In genomic region chr20:40992349-40993113, GRCh38 we compare ENCODE assay signal across 22 cellular contexts. TPM values are rescaled to one million over a fixed set of nuclear protein-coding genes. Genes with fewer than 3 reads are reported as not detected.
DNase-seq lines count a peak whose midpoint lies in the region; ATAC-seq, FAIRE-seq and TF ChIP-seq lines count a peak whose summit lies in the region.
"Had no signal": no experiment of that assay in that cellular context is flagged by ENCODE, and none has a peak within 500 bp of the region (broad histone marks: within the 10 kb centered on the region; RNA-seq: fewer than 3 reads in every experiment).

No MANE protein-coding gene starts in this region.

- BruUV-seq in K562 (replicated peaks; lab: Mats Ljungman, UMichigan): no TSS peak

- H3K36me3 ChIP-seq in OCI-LY1 (ENCODE audit: insufficient read depth, low read length): no peaks in the 10 kb centered on the region
- H3K36me3 ChIP-seq in K562 (ENCODE audit: control insufficient read depth, insufficient read depth, low read length): no peaks in the 10 kb centered on the region
- H3K36me3 ChIP-seq: Peyer's patch had no signal

- H3K27me3 ChIP-seq in OCI-LY1 (ENCODE audit: insufficient read depth, low read length) (no peaks in the 10 kb centered on the region), K562 (ENCODE audit: control insufficient read depth in 2 of 2, insufficient read depth in 2 of 2, low read length in 2 of 2) (no peaks in the 10 kb centered on the region)
- H3K27me3 ChIP-seq: Peyer's patch had no signal

- POLR2A ChIA-PET in K562 (lab: Yijun Ruan, JAX): interaction anchor here (0.6 to 2.4 kb wide), 7 partner anchors 17 to 320 kb away, joined by 3 to 9 read pairs (median 4); partner anchors contain the start of gene PLCG1

- no peaks in the 10 kb centered on the region for H3K27me3 Mint-ChIP-seq in activated CD8-positive, alpha-beta memory T cell treated with anti-CD3 and anti-CD28 coated beads, Interleukin-2, amount 10 ng/mL, durations not matched to agents 7 days and 5 days

- no peaks in the 10 kb centered on the region for H3K9me3 ChIP-seq in OCI-LY1 (ENCODE audit: low read length)
- H3K9me3 ChIP-seq in K562 (replicated peaks; ENCODE audit: control insufficient read depth, insufficient read depth, low read depth, low read length): no peaks in the 10 kb centered on the region
- H3K9me3 ChIP-seq: Peyer's patch had no signal

- TF ChIP-seq EP300 in K562 (IDR thresholded peaks at IDR 0.05; ENCODE audit: low read length): no peak

- intact Hi-C loops in K562 (cut with micrococcal nuclease): no loop called here

- H3K4me1 ChIP-seq in OCI-LY1 (ENCODE audit: insufficient read depth, low read length, severe bottlenecking) (peaks cover 78% of the 10 kb centered on the region), K562 (replicated peaks in 1 of 2; ENCODE audit: control insufficient read depth in 2 of 2, insufficient read depth in 2 of 2, low read length in 2 of 2) (peaks cover 13 to 15% of the 10 kb centered on the region in 2 experiments)

- H3K9me2 ChIP-seq in OCI-LY1 (ENCODE audit: low read depth, low read length): no peaks in the 10 kb centered on the region

- peak overlapping the region; percentile 59 for H3K4me2 ChIP-seq in OCI-LY1 (ENCODE audit: low read length)
- no peak overlapping the region for H3K4me2 ChIP-seq in K562 (ENCODE audit: insufficient read depth, low read length)

- no peaks in the 10 kb centered on the region for H3K9me3 Mint-ChIP-seq in activated CD8-positive, alpha-beta memory T cell treated with anti-CD3 and anti-CD28 coated beads, Interleukin-2, amount 10 ng/mL, durations not matched to agents 7 days and 5 days (ENCODE audit: low read depth)

- 72% methylated on average over 2 of the region's 2 CpGs for WGBS in K562 (ENCODE audit: insufficient coverage, low coverage, missing lambda C conversion rate)

- H3K4me1 Mint-ChIP-seq in activated CD8-positive, alpha-beta memory T cell treated with anti-CD3 and anti-CD28 coated beads, Interleukin-2, amount 10 ng/mL, durations not matched to agents 7 days and 5 days: peaks cover 35% of the 10 kb centered on the region

- H3F3A ChIP-seq in OCI-LY1 (ENCODE audit: insufficient read depth, low read length): no peaks in the 10 kb centered on the region

- H2AFZ ChIP-seq in OCI-LY1 (ENCODE audit: low read length) (no peak overlapping the region), K562 (ENCODE audit: low read depth, low read length) (peak overlapping the region; percentile 86; the same call in 1 of the 2 replicates)

- peak overlapping the region; percentile 40 for H3K27ac Mint-ChIP-seq in activated CD8-positive, alpha-beta memory T cell treated with anti-CD3 and anti-CD28 coated beads, Interleukin-2, amount 10 ng/mL, durations not matched to agents 7 days and 5 days

- no peak for TF ChIP-seq POLR2A in K562 (conservative IDR thresholded peaks at IDR 0.05)

- no peak overlapping the region for H3K4me3 Mint-ChIP-seq in activated CD8-positive, alpha-beta memory T cell treated with anti-CD3 and anti-CD28 coated beads, Interleukin-2, amount 10 ng/mL, durations not matched to agents 7 days and 5 days
- H3K4me3 Mint-ChIP-seq: T-helper 17 cell had no signal

- H3K4me3 ChIP-seq in OCI-LY1 (ENCODE audit: low read depth, low read length, poor library complexity, severe bottlenecking): peak overlapping the region; percentile 44
- no peak overlapping the region for H3K4me3 ChIP-seq in K562
- H3K4me3 ChIP-seq: Peyer's patch had no signal

- CTCF ChIA-PET in activated CD8-positive, alpha-beta memory T cell treated with anti-CD3 and anti-CD28 coated beads, Interleukin-2, amount 10 ng/mL, durations not matched to agents 7 days and 5 days (lab: Charles Lee): interaction anchor here (0.9 to 10.3 kb wide), 14 partner anchors 10 to 181 kb away, joined by 3 to 195 read pairs (median 18); no protein-coding TSS in a partner anchor
- CTCF ChIA-PET in K562 (lab: Yijun Ruan, JAX; ENCODE audit: low intra/inter-chr PET ratio): no interaction called here

- no peak for ATAC-seq in activated CD8-positive, alpha-beta memory T cell treated with anti-CD3 and anti-CD28 coated beads, Interleukin-2, amount 10 ng/mL, durations not matched to agents 7 days and 5 days
- ATAC-seq in K562 (no peak), HG02852 (IDR thresholded peaks at IDR 0.05; ENCODE audit: unreplicated experiment) (no peak)
- ATAC-seq: HepG2, SK-N-SH treated with all-trans-retinoic acid at 6 μM for 48 hours had no signal

- H3K27ac ChIP-seq in OCI-LY1 (ENCODE audit: low read depth, low read length, poor library complexity, severe bottlenecking) (peak overlapping the region; percentile 96), K562 (ENCODE audit: extremely low read depth, low read depth, low read length) (no peak overlapping the region)
- H3K27ac ChIP-seq: C4-2B had no signal

- H4K20me1 ChIP-seq in OCI-LY1 (ENCODE audit: insufficient read depth, low read length): no peaks in the 10 kb centered on the region
- no peaks in the 10 kb centered on the region for H4K20me1 ChIP-seq in K562 (replicated peaks; ENCODE audit: control insufficient read depth, insufficient read depth, low read length)

- H3K36me3 Mint-ChIP-seq in activated CD8-positive, alpha-beta memory T cell treated with anti-CD3 and anti-CD28 coated beads, Interleukin-2, amount 10 ng/mL, durations not matched to agents 7 days and 5 days: no peaks in the 10 kb centered on the region

- H3K9ac ChIP-seq in OCI-LY1 (ENCODE audit: low read length) (peak overlapping the region; percentile 71), K562 (ENCODE audit: insufficient read depth in 1 of 2, low read depth in 2 of 2, low read length in 2 of 2) (no peak overlapping the region)

- no peak for DNase-seq in activated CD8-positive, alpha-beta memory T cell treated with anti-CD3 and anti-CD28 coated beads, Interleukin-2, amount 10 ng/mL, durations not matched to agents 7 days and 5 days
- no peak for DNase-seq in activated CD8-positive, alpha-beta memory T cell treated with anti-CD3 and anti-CD28 coated beads, Interleukin-2, amount 50 U/mL, for 4 hours
- DNase-seq in K562 (ENCODE audit: extremely low read depth in 1 of 4, low spot score in 3 of 4) (no peak), NCI-H2029 treated with DMSO at 0.1 percent for 48 hours (lab: John Stamatoyannopoulos, UW) (no peak), NCI-H446 treated with DMSO at 0.1 percent for 48 hours (lab: John Stamatoyannopoulos, UW) (no peak)
- DNase-seq in effector CD4-positive, alpha-beta T cell: no peak
- DNase-seq: 8988T, DMS 273 treated with DMSO at 0.1 percent for 48 hours, Kasumi-1, MM.1S, NCI-H1105 treated with DMSO at 0.1 percent for 48 hours, NCI-H1694 treated with DMSO at 0.1 percent for 48 hours, NCI-H82, Peyer's patch, SHP77, T-helper 17 cell had no signal

- TF ChIP-seq RAD21 in K562 (CRISPR knock-in tag; conservative IDR thresholded peaks at IDR 0.05 in 1 of 2, IDR thresholded peaks at IDR 0.05 in 1 of 2): no peak

- in situ Hi-C loops in K562 (cut with MboI): no loop called here

- H3K9me1 ChIP-seq in K562 (ENCODE audit: control insufficient read depth, insufficient read depth, low read length): peaks cover 4% of the 10 kb centered on the region

- H3K79me2 ChIP-seq in OCI-LY1 (ENCODE audit: insufficient read depth, low read length) (no peaks in the 10 kb centered on the region), K562 (ENCODE audit: control insufficient read depth, insufficient read depth, low read length) (no peaks in the 10 kb centered on the region)

- TF ChIP-seq CTCF in OCI-LY1 (IDR thresholded peaks at IDR 0.05; ENCODE audit: low read length) (no peak), K562 (IDR thresholded peaks at IDR 0.05 in 2 of 3, conservative IDR thresholded peaks at IDR 0.05 in 1 of 3; ENCODE audit: insufficient read depth in 2 of 3, low read depth in 1 of 3, low read length in 3 of 3) (no peak)

- no peak for FAIRE-seq in K562 (lab: Jason Lieb, UNC)
- FAIRE-seq: H1, HepG2 had no signal

TF ChIP-seq in K562, 482 proteins besides CTCF, POLR2A, EP300 and RAD21 (continues in another document):
- TF ChIP-seq SRF (CRISPR knock-in tag; IDR thresholded peaks at IDR 0.05): no peak
- TF ChIP-seq TEAD1 (CRISPR knock-in tag; IDR thresholded peaks at IDR 0.05): no peak
- TF ChIP-seq MYC (IDR thresholded peaks at IDR 0.05; ENCODE audit: low read depth, low read length): no peak
- TF ChIP-seq MYC (CRISPR knock-in tag; IDR thresholded peaks at IDR 0.05; ENCODE audit: borderline replicate concordance, low read depth): no peak
- TF ChIP-seq CBX8 (IDR thresholded peaks at IDR 0.05; ENCODE audit: borderline replicate concordance, extremely low read depth, low read depth, low read length, poor library complexity, severe bottlenecking): no peak
- no peak for TF ChIP-seq KDM1A (IDR thresholded peaks at IDR 0.05)
- no peak for TF ChIP-seq MEF2A (IDR thresholded peaks at IDR 0.05; ENCODE audit: control insufficient read depth, low read depth, low read length)
- TF ChIP-seq ZNF766 (CRISPR knock-in tag; conservative IDR thresholded peaks at IDR 0.05): no peak
- no peak for TF ChIP-seq USF1 (CRISPR knock-in tag; IDR thresholded peaks at IDR 0.05)

RNA-seq across cellular contexts. Expression of gene TOP1, which starts 36.1 kb away (rescaled TPM):
- total RNA-seq in activated CD8-positive, alpha-beta memory T cell treated with anti-CD3 and anti-CD28 coated beads, Interleukin-2, amount 10 ng/mL, durations not matched to agents 7 days and 5 days: 10 to 100 TPM; 73.1 to 89.0 TPM
- 9.4 and 30.0 TPM in 2 replicates for total RNA-seq in K562 (2011; cell fraction: chromatin; rRNA removed; ENCODE audit: low replicate concordance)
- 7.2 and 9.3 TPM in 2 replicates for total RNA-seq in K562 (2011; cell fraction: nucleolus; rRNA removed)
- 10.3 and 14.0 TPM in 2 replicates for total RNA-seq in K562 (2011; cell fraction: nucleoplasm; rRNA removed)
- total RNA-seq in K562 (2014; rRNA removed): 26.0 and 26.7 TPM in 2 replicates
- 44.6 and 46.7 TPM in 2 replicates for total RNA-seq in K562 (2014; rRNA removed; fragmentation: Illumina TruSeq; extraction: Trizol)
- 38.6 and 39.6 TPM in 2 replicates for total RNA-seq in K562 (2015; rRNA removed; fragmentation: Illumina TruSeq; extraction: Trizol)
- 86.0 and 95.6 TPM in 2 replicates for total RNA-seq in K562 (2021)
- 17.3 and 26.4 TPM in 2 replicates for polyA plus RNA-seq in K562 (2011; rRNA removed)
- polyA plus RNA-seq in K562 (2011; cell fraction: cytosol; rRNA removed): 6.0 and 13.1 TPM in 2 replicates
- polyA plus RNA-seq in K562 (2011; cell fraction: nucleus; rRNA removed): 16.4 and 19.7 TPM in 2 replicates
- 68.8 and 90.2 TPM in 2 replicates for polyA plus RNA-seq in K562 (2012)
- polyA plus RNA-seq in K562 (2014; fragmentation: Illumina TruSeq; extraction: Trizol): 101 and 127 TPM in 2 replicates
- 10 to 100 TPM; 29.2 to 38.2 TPM for polyA plus RNA-seq in K562 (2014; fragmentation: Nextera tagmentation; extraction: Ambion mirVana)
- 40.9 and 50.4 TPM in 2 replicates for polyA plus RNA-seq in K562 (2014; rRNA removed)
- polyA minus RNA-seq in K562 (2011; rRNA and poly(A)+ RNA removed): 30.9 and 35.0 TPM in 2 replicates
- polyA minus RNA-seq in K562 (2011; cell fraction: cytosol; rRNA and poly(A)+ RNA removed): 43.7 and 44.8 TPM in 2 replicates
- polyA minus RNA-seq in K562 (2011; cell fraction: nucleus; rRNA and poly(A)+ RNA removed): 9.3 and 13.1 TPM in 2 replicates
